15 cellular contexts compared by ENCODE assay signal in genomic region chr12:54019111-54019811, GRCh38. TPM values are rescaled to one million over a fixed set of nuclear protein-coding genes. Genes with fewer than 3 reads are reported as not detected.
DNase-seq lines count a peak whose midpoint lies in the region; ATAC-seq and TF ChIP-seq lines count a peak whose summit lies in the region.
"Had no signal": no experiment of that assay in that cellular context is flagged by ENCODE, and none has a peak within 500 bp of the region (broad histone marks: within the 10 kb centered on the region; RNA-seq: fewer than 3 reads in every experiment).

No MANE protein-coding gene starts in this region.

- TF ChIP-seq POLR2A in gastroesophageal sphincter (IDR thresholded peaks at IDR 0.05): no peak

- H3K36me3 ChIP-seq in mammary epithelial cell (ENCODE audit: insufficient read depth, low read length) (no peaks in the 10 kb centered on the region), gastroesophageal sphincter (no peaks in the 10 kb centered on the region)

- no TSS peak for BruUV-seq in mammary epithelial cell (replicated peaks; lab: Mats Ljungman, UMichigan)

- peaks cover 43% of the 10 kb centered on the region for H3K4me1 Mint-ChIP-seq in stimulated activated naive CD8-positive, alpha-beta T cell treated with anti-CD3 and anti-CD28 coated beads, Interleukin-15, amount 100 ng/mL, for 72 hours
- peaks cover 54% of the 10 kb centered on the region for H3K4me1 Mint-ChIP-seq in nephron progenitor cell

- peak overlapping the region; percentile 5 to 35 for H3K4me3 Mint-ChIP-seq in stimulated activated naive CD8-positive, alpha-beta T cell treated with anti-CD3 and anti-CD28 coated beads, Interleukin-15, amount 100 ng/mL, for 72 hours
- peak overlapping the region; percentile 91 for H3K4me3 Mint-ChIP-seq in nephron progenitor cell

- peak overlapping the region; percentile 99 for H3K4me2 ChIP-seq in mammary epithelial cell (ENCODE audit: insufficient read depth, low read depth, low read length)

- dilution Hi-C loops in mammary epithelial cell (cut with HindIII; ENCODE audit: low sequenced_read_pairs): loop anchor here (10.0 to 25.0 kb wide), 2 partner anchors 196 to 343 kb away; partner anchors contain the start of gene GPR84

- in situ Hi-C loops in mammary epithelial cell (cut with MboI; ENCODE audit: low sequenced_read_pairs in 2 of 2): loop anchor here (25.0 kb wide), 1 partner anchor 343 kb away; the partner anchor contains the start of gene GPR84 (in 2 of the 2)

- H3K79me2 ChIP-seq in mammary epithelial cell (ENCODE audit: insufficient read depth, low read length): peaks cover 64% of the 10 kb centered on the region

- H3K27me3 Mint-ChIP-seq in stimulated activated naive CD8-positive, alpha-beta T cell treated with anti-CD3 and anti-CD28 coated beads, Interleukin-15, amount 100 ng/mL, for 72 hours: peaks cover 95% of the 10 kb centered on the region
- H3K27me3 Mint-ChIP-seq in nephron progenitor cell (ENCODE audit: low read depth, poor library complexity): peaks cover 9% of the 10 kb centered on the region

- no peak for DNase-seq in stimulated activated naive CD8-positive, alpha-beta T cell treated with anti-CD3 and anti-CD28 coated beads, Interleukin-15, amount 100 ng/mL, for 72 hours
- no peak for DNase-seq in stimulated activated naive CD8-positive, alpha-beta T cell treated with anti-CD3 and anti-CD28 coated beads, Interleukin-15, Interleukin-2, amounts not matched to agents 100 U/mL and 50 U/mL, for 24 hours
- DNase-seq in mammary epithelial cell (peak; percentile 28), nephron progenitor cell (peak; percentile 46), DMS53 treated with DMSO at 0.1 percent for 48 hours (lab: John Stamatoyannopoulos, UW; ENCODE audit: unreplicated experiment) (no peak)
- DNase-seq: activated CD4-positive, alpha-beta T cell treated with anti-CD3 and anti-CD28 coated beads for 1 hour; activated naive CD4-positive, alpha-beta T cell; CD4-positive, alpha-beta memory T cell; HFFc6; NCI-H1436 treated with DMSO at 0.1 percent for 48 hours; stimulated activated CD4-positive, alpha-beta T cell treated with anti-CD3 and anti-CD28 coated beads, Interleukin-4, amount 100 ng/mL, for 1 hour had no signal

- no peaks in the 10 kb centered on the region for H3K9me3 Mint-ChIP-seq in stimulated activated naive CD8-positive, alpha-beta T cell treated with anti-CD3 and anti-CD28 coated beads, Interleukin-15, amount 100 ng/mL, for 72 hours
- no peaks in the 10 kb centered on the region for H3K9me3 Mint-ChIP-seq in nephron progenitor cell
- H3K9me3 Mint-ChIP-seq: HFFc6 had no signal

- no peak overlapping the region for H3K27ac Mint-ChIP-seq in stimulated activated naive CD8-positive, alpha-beta T cell treated with anti-CD3 and anti-CD28 coated beads, Interleukin-15, amount 100 ng/mL, for 72 hours
- peak overlapping the region; percentile 98 for H3K27ac Mint-ChIP-seq in nephron progenitor cell
- H3K27ac Mint-ChIP-seq: HFFc6 had no signal

- H3K27me3 ChIP-seq in mammary epithelial cell (ENCODE audit: insufficient read depth, low read length) (no peaks in the 10 kb centered on the region), gastroesophageal sphincter (peaks cover 99% of the 10 kb centered on the region)

- no peak for ATAC-seq in stimulated activated naive CD8-positive, alpha-beta T cell treated with anti-CD3 and anti-CD28 coated beads, Interleukin-15, amount 100 ng/mL, for 72 hours
- no peak for ATAC-seq in stimulated activated naive CD8-positive, alpha-beta T cell treated with anti-CD3 and anti-CD28 coated beads, Interleukin-15, Interleukin-2, amounts not matched to agents 100 U/mL and 50 U/mL, for 24 hours
- ATAC-seq in HG03520 (IDR thresholded peaks at IDR 0.05; ENCODE audit: unreplicated experiment) (no peak), gastroesophageal sphincter (no peak), HG02798 (IDR thresholded peaks at IDR 0.05; ENCODE audit: poor library complexity, unreplicated experiment) (no peak)

- H3K9me3 ChIP-seq in mammary epithelial cell (replicated peaks; ENCODE audit: insufficient read depth, low read length): no peaks in the 10 kb centered on the region
- no peaks in the 10 kb centered on the region for H3K9me3 ChIP-seq in gastroesophageal sphincter

- no peaks in the 10 kb centered on the region for H4K20me1 ChIP-seq in mammary epithelial cell (ENCODE audit: insufficient read depth, low read length)

- peaks cover 36% of the 10 kb centered on the region for H3K36me3 Mint-ChIP-seq in nephron progenitor cell (ENCODE audit: low read depth)

- WGBS in mammary epithelial cell (ENCODE audit: low coverage, missing lambda C conversion rate): 4% methylated on average over 32 of the region's 41 CpGs
- 33 to 59% methylated on average over 2 to 18 of the region's 41 CpGs for WGBS in gastroesophageal sphincter (ENCODE audit: low coverage in 1 of 2), 2 donors

- TF ChIP-seq CTCF in mammary epithelial cell (conservative IDR thresholded peaks at IDR 0.05 in 1 of 2, IDR thresholded peaks at IDR 0.05 in 1 of 2; ENCODE audit: extremely low read depth in 1 of 2, insufficient read depth in 1 of 2, low read depth in 1 of 2, low read length in 2 of 2) (no peak), nephron progenitor cell (IDR thresholded peaks at IDR 0.05) (no peak), gastroesophageal sphincter (IDR thresholded peaks at IDR 0.05) (no peak)

- CTCF ChIA-PET in mammary epithelial cell (lab: Charles Lee; ENCODE audit: low non-redundant PET): no interaction called here

- peaks cover 62% of the 10 kb centered on the region for H3K4me1 ChIP-seq in mammary epithelial cell (ENCODE audit: insufficient read depth, low read length)
- peaks cover 0 to 45% (median 13%) of the 10 kb centered on the region in 3 donors for H3K4me1 ChIP-seq in gastroesophageal sphincter

- intact Hi-C loops in mammary epithelial cell (cut with micrococcal nuclease): loop anchor here (2.0 kb wide), 1 partner anchor 262 kb away; the partner anchor contains the start of genes CBX5 and HNRNPA1

- H3K27ac ChIP-seq in mammary epithelial cell (ENCODE audit: insufficient read depth, low read depth, low read length): peak overlapping the region; percentile 65
- peak overlapping the region in 1 of 4 donors; percentile 72 for H3K27ac ChIP-seq in gastroesophageal sphincter

- H3K4me3 ChIP-seq in mammary epithelial cell (replicated peaks in 1 of 3; ENCODE audit: insufficient read depth in 1 of 3, low read depth in 2 of 3, low read length in 3 of 3) (peak overlapping the region; percentile 43 to 52 (median 48)), gastroesophageal sphincter (peak overlapping the region in 1 of 2 donors; percentile 54)

- peak overlapping the region; percentile 96 for H3K9ac ChIP-seq in mammary epithelial cell (ENCODE audit: insufficient read depth, low read length)

- peak overlapping the region; percentile 87 for H2AFZ ChIP-seq in mammary epithelial cell (ENCODE audit: low read depth, low read length)

- TF ChIP-seq EP300 in gastroesophageal sphincter (IDR thresholded peaks at IDR 0.05): no peak

RNA-seq across cellular contexts. Expression of gene HOXC6, which starts 9.0 kb away (rescaled TPM):
- total RNA-seq in mammary epithelial cell (10 to 100 TPM in 1 of 2 donors, 1 to 10 TPM in 1; 1.7 to 10.9 TPM), gastroesophageal sphincter (under 1 TPM in 1 of 4 donors, not detected in 3; 0.50 TPM)
- polyA plus RNA-seq in mammary epithelial cell: 4.2 TPM
- 0.57 TPM for polyA minus RNA-seq in mammary epithelial cell
- total RNA-seq: CD4-positive, alpha-beta memory T cell had no signal
- polyA plus RNA-seq: CD4-positive, alpha-beta memory T cell; neural cell had no signal

RNA-seq across cellular contexts. Expression of gene HOXC8, which starts 10.5 kb away (rescaled TPM):
- 1 to 10 TPM; 2.3 to 7.9 TPM for total RNA-seq in mammary epithelial cell
- 4.3 TPM for polyA plus RNA-seq in mammary epithelial cell
- 3.2 TPM for polyA minus RNA-seq in mammary epithelial cell
- under 1 TPM in 2 of 4 donors, not detected in 2; 0.15 to 0.40 TPM for total RNA-seq in gastroesophageal sphincter
- total RNA-seq: CD4-positive, alpha-beta memory T cell; HFFc6 had no signal
- polyA plus RNA-seq: CD4-positive, alpha-beta memory T cell; neural cell had no signal

RNA-seq across cellular contexts. Expression of gene HOXC5, which starts 13.6 kb away (rescaled TPM):
- total RNA-seq in mammary epithelial cell (1 to 10 TPM in 1 of 2 donors, under 1 TPM in 1; 0.67 to 1.4 TPM), gastroesophageal sphincter (1 to 10 TPM in 2 of 4 donors, under 1 TPM in 1, not detected in 1; 0.31 to 3.3 (median 1.3) TPM)
- polyA plus RNA-seq in mammary epithelial cell: 0.80 TPM
- not detected for polyA minus RNA-seq in mammary epithelial cell
- total RNA-seq: CD4-positive, alpha-beta memory T cell had no signal
- polyA plus RNA-seq: CD4-positive, alpha-beta memory T cell; neural cell had no signal

RNA-seq across cellular contexts. Expression of gene HOXC9, which starts 19.3 kb away (rescaled TPM):
- 1 to 10 TPM; 3.2 to 9.4 TPM for total RNA-seq in mammary epithelial cell
- 2.9 TPM for polyA plus RNA-seq in mammary epithelial cell
- 4.2 TPM for polyA minus RNA-seq in mammary epithelial cell
- not detected for total RNA-seq in gastroesophageal sphincter
- total RNA-seq: CD4-positive, alpha-beta memory T cell had no signal
- polyA plus RNA-seq: CD4-positive, alpha-beta memory T cell; neural cell had no signal

RNA-seq across cellular contexts. Expression of gene HOXC10, which starts 34.3 kb away (rescaled TPM):
- total RNA-seq in mammary epithelial cell (1 to 10 TPM; 3.3 to 3.8 TPM), gastroesophageal sphincter (not detected)
- 0.83 TPM for polyA plus RNA-seq in mammary epithelial cell
- polyA minus RNA-seq in mammary epithelial cell: 1.2 TPM
- total RNA-seq: CD4-positive, alpha-beta memory T cell had no signal
- polyA plus RNA-seq: CD4-positive, alpha-beta memory T cell; neural cell had no signal

Comparison
In these comparisons a context has a peak if more than half of its experiments do, and no peak if none do; other contexts are left out.
1. DNase-seq: peak in mammary epithelial cell (single experiment) and nephron progenitor cell (single experiment); none in stimulated activated naive CD8-positive, alpha-beta T cell treated with anti-CD3 and anti-CD28 coated beads, Interleukin-15, amount 100 ng/mL, for 72 hours (0 of 2), stimulated activated naive CD8-positive, alpha-beta T cell treated with anti-CD3 and anti-CD28 coated beads, Interleukin-15, Interleukin-2, amounts not matched to agents 100 U/mL and 50 U/mL, for 24 hours (single experiment) and DMS53 treated with DMSO at 0.1 percent for 48 hours (single experiment).